8 cellular contexts compared by ENCODE assay signal in the genomic region with DNA sequence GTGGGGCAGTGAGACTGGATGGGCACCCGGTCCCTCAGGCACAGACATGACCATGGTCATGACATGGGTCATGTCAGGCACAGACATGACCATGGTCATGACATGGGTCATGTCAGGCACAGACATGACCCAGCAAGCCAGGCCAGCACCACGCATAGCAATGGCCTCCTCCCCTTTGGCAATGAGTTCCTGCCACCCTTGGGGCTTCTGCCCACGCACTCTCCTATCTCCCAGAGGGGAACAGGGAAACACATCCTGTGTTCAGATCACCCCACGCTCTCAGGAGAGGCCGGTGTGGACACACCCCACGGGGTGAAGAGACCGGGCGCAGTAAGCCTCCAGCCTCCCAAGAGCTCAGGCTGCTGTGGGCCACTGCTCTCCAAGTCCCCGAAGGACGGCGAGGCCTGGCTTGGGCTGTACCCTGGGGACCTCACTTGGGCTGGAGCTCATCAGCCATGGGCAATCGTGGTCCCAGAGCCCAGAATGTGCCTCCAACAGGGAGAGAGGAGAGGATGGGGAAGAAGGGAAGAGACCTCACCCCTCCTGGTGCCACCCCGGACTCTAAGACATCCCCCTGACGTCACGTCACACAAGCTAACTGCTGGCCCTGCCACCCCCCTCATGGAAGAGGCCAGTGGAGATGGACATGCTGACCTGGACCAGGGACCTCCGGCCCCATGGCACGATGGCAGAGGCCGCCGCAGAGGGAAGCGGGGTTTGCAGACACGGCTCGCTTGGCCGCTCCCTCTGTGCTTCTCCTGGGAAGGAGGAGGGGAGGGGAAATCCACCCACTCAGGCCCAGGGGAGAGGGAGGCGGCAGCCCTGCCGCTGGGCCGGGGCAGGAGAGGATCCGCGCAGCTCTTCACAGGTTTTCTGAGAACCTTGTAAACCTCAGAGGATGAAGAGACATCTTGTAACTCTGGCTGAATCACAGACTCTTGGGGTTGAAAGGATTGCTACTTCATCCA.
DNase-seq lines count a peak whose midpoint lies in the region; ATAC-seq and TF ChIP-seq lines count a peak whose summit lies in the region.

No MANE protein-coding gene starts in this region.

- H3K79me1 ChIP-seq in mesendoderm (ENCODE audit: low read length): no peaks in the 10 kb centered on the region

- H2AK5ac ChIP-seq in mesendoderm (ENCODE audit: low read length): no peak overlapping the region

- no peak overlapping the region for H4K8ac ChIP-seq in mesendoderm (ENCODE audit: low read depth, low read length)

- POLR2A ChIA-PET in naive thymus-derived CD4-positive, alpha-beta T cell (lab: Charles Lee): interaction anchor here (0.6 to 3.2 kb wide), 14 partner anchors 10 to 126 kb away, joined by 3 to 88 read pairs (median 3); no protein-coding TSS in a partner anchor
- POLR2A ChIA-PET in HEK293T (lab: Yijun Ruan, JAX): no interaction called here

- CTCF ChIA-PET in naive thymus-derived CD4-positive, alpha-beta T cell (lab: Charles Lee): interaction anchor here (0.8 to 1.2 kb wide), 3 partner anchors 13 to 18 kb away, joined by 3 to 5 read pairs (median 4); no protein-coding TSS in a partner anchor
- CTCF ChIA-PET in HEK293T (lab: Yijun Ruan, JAX): no interaction called here

- intact Hi-C loops in naive thymus-derived CD4-positive, alpha-beta T cell (cut with micrococcal nuclease): loop anchor here (1.0 to 10.0 kb wide), 13 partner anchors 12 to 407 kb away; a partner anchor contains a TSS

- peak overlapping the region; percentile 92 to 99 (median 98) for H3K4me3 Mint-ChIP-seq in naive thymus-derived CD4-positive, alpha-beta T cell

- H2BK5ac ChIP-seq in mesendoderm (ENCODE audit: low read length): no peak overlapping the region

- no peaks in the 10 kb centered on the region for H3K9me3 ChIP-seq in naive thymus-derived CD4-positive, alpha-beta T cell (ENCODE audit: control insufficient read depth in 2 of 3, low read length in 3 of 3)

- no peak overlapping the region for H4K5ac ChIP-seq in mesendoderm (ENCODE audit: low read length)

- H3K23ac ChIP-seq in mesendoderm (ENCODE audit: low read length): no peak overlapping the region

- no peak overlapping the region for H2BK15ac ChIP-seq in mesendoderm (replicated peaks; ENCODE audit: low read depth)

- no peak overlapping the region for H2BK120ac ChIP-seq in mesendoderm (ENCODE audit: low read depth, low read length)

- peaks cover 35 to 65% of the 10 kb centered on the region in 2 donors for H3K4me1 ChIP-seq in naive thymus-derived CD4-positive, alpha-beta T cell (ENCODE audit: control insufficient read depth in 2 of 2, insufficient read depth in 2 of 2, low read length in 2 of 2)
- peaks cover 3% of the 10 kb centered on the region for H3K4me1 ChIP-seq in mesendoderm (ENCODE audit: control insufficient read depth, low read depth, low read length)

- H3K36me3 Mint-ChIP-seq in naive thymus-derived CD4-positive, alpha-beta T cell: peaks cover 4 to 30% (median 16%) of the 10 kb centered on the region in 5 donors

- H3K4ac ChIP-seq in mesendoderm (ENCODE audit: low read depth, low read length): no peak overlapping the region

- H3K9ac ChIP-seq in mesendoderm (ENCODE audit: low read length): no peak overlapping the region

- no peaks in the 10 kb centered on the region for H3K79me2 ChIP-seq in mesendoderm (ENCODE audit: control insufficient read depth, insufficient read depth, low read length)

- H3K18ac ChIP-seq in mesendoderm (ENCODE audit: low read length): no peak overlapping the region

- H3K9me3 Mint-ChIP-seq in naive thymus-derived CD4-positive, alpha-beta T cell: peaks cover 0 to 12% (median 0%) of the 10 kb centered on the region in 11 donors

- no peaks in the 10 kb centered on the region for H3K27me3 Mint-ChIP-seq in naive thymus-derived CD4-positive, alpha-beta T cell

- DNase-seq in stimulated activated naive CD4-positive, alpha-beta T cell (lab: John Stamatoyannopoulos, UW): peak; percentile 38 to 79 (median 54)
- no peak for DNase-seq in stimulated activated naive CD4-positive, alpha-beta T cell treated with Interleukin-2 at 50 U/mL for 16 hours (lab: John Stamatoyannopoulos, UW)
- peak; percentile 39 for DNase-seq in activated T-helper 1 cell treated with Interleukin-2 at 50 U/mL for 16 hours (ENCODE audit: low read depth)
- peak in 7 of 9 donors; percentile 38 to 67 (median 56) for DNase-seq in naive thymus-derived CD4-positive, alpha-beta T cell
- no peak for DNase-seq in mesendoderm
- DNase-seq in HEK293T (ENCODE audit: extremely low spot score): no peak
- no peak for DNase-seq in iPS-NIHi11 (ENCODE audit: low spot score)

- WGBS in mesendoderm (ENCODE audit: extremely low coverage, insufficient coverage, low lambda C conversion rate): no CpG with 5 or more reads among the region's 28 CpGs

- ATAC-seq in HG03432 (IDR thresholded peaks at IDR 0.05; ENCODE audit: unreplicated experiment): peak; percentile 27
- peak; percentile 48 for ATAC-seq in naive thymus-derived CD4-positive, alpha-beta T cell

- no peak overlapping the region for H3K56ac ChIP-seq in mesendoderm (ENCODE audit: low read length)

- H3K4me3 ChIP-seq in naive thymus-derived CD4-positive, alpha-beta T cell (ENCODE audit: low read length): peak overlapping the region; percentile 91
- H3K4me3 ChIP-seq in mesendoderm (ENCODE audit: low read length): no peak overlapping the region

- H3K27ac Mint-ChIP-seq in naive thymus-derived CD4-positive, alpha-beta T cell: peak overlapping the region; percentile 87 to 100 (median 99)

- H3K4me2 ChIP-seq in mesendoderm (ENCODE audit: low read length): no peak overlapping the region

- H3K27ac ChIP-seq in naive thymus-derived CD4-positive, alpha-beta T cell (ENCODE audit: low read depth, low read length): peak overlapping the region; percentile 96
- no peak overlapping the region for H3K27ac ChIP-seq in mesendoderm (ENCODE audit: low read depth, low read length)

- H3K27me3 ChIP-seq in naive thymus-derived CD4-positive, alpha-beta T cell (ENCODE audit: control insufficient read depth in 2 of 2, insufficient read depth in 2 of 2, low read length in 2 of 2): no peaks in the 10 kb centered on the region
- no peaks in the 10 kb centered on the region for H3K27me3 ChIP-seq in mesendoderm (ENCODE audit: insufficient read depth, low read length, poor library complexity)

- peaks cover 41 to 80% (median 62%) of the 10 kb centered on the region in 7 donors for H3K4me1 Mint-ChIP-seq in naive thymus-derived CD4-positive, alpha-beta T cell

- H3K36me3 ChIP-seq in naive thymus-derived CD4-positive, alpha-beta T cell (ENCODE audit: control insufficient read depth in 2 of 3, insufficient read depth in 3 of 3, low read length in 3 of 3): peaks cover 6 to 33% (median 8%) of the 10 kb centered on the region in 3 experiments
- no peaks in the 10 kb centered on the region for H3K36me3 ChIP-seq in mesendoderm (ENCODE audit: control insufficient read depth, insufficient read depth, low read length)

TF ChIP-seq in HEK293T, 16 proteins besides CTCF, POLR2A, EP300 and RAD21:
- TF ChIP-seq CTBP1 (IDR thresholded peaks at IDR 0.05; ENCODE audit: borderline replicate concordance) (no peak), SP1 (IDR thresholded peaks at IDR 0.05) (no peak), ZNF384 (IDR thresholded peaks at IDR 0.05) (no peak)
- TF ChIP-seq, protein P1, sequence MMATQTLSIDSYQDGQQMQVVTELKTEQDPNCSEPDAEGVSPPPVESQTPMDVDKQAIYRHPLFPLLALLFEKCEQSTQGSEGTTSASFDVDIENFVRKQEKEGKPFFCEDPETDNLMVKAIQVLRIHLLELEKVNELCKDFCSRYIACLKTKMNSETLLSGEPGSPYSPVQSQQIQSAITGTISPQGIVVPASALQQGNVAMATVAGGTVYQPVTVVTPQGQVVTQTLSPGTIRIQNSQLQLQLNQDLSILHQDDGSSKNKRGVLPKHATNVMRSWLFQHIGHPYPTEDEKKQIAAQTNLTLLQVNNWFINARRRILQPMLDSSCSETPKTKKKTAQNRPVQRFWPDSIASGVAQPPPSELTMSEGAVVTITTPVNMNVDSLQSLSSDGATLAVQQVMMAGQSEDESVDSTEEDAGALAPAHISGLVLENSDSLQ (IDR thresholded peaks at IDR 0.05): no peak

Comparison
In these comparisons a context has a peak if more than half of its experiments do, and no peak if none do; other contexts are left out.
1. DNase-seq: peak in stimulated activated naive CD4-positive, alpha-beta T cell (6 of 6), activated T-helper 1 cell treated with Interleukin-2 at 50 U/mL for 16 hours (single experiment) and naive thymus-derived CD4-positive, alpha-beta T cell (7 of 9); none in stimulated activated naive CD4-positive, alpha-beta T cell treated with Interleukin-2 at 50 U/mL for 16 hours (single experiment), mesendoderm (single experiment), HEK293T (single experiment) and iPS-NIHi11 (single experiment).